19 cellular contexts compared by ENCODE assay signal in genomic region chr19:31317542-31317941, GRCh38. TPM values are rescaled to one million over a fixed set of nuclear protein-coding genes. Genes with fewer than 3 reads are reported as not detected.
A peak's percentile ranks its signal among the peaks of the same experiment; 100 is the strongest.
DNase-seq lines count a peak whose midpoint lies in the region; ATAC-seq and TF ChIP-seq lines count a peak whose summit lies in the region.
"Had no signal": no experiment of that assay in that cellular context is flagged by ENCODE, and none has a peak within 500 bp of the region (broad histone marks: within the 10 kb centered on the region; RNA-seq: fewer than 3 reads in every experiment).

No MANE protein-coding gene starts in this region.

- no peak for TF ChIP-seq POLR2A in sigmoid colon (IDR thresholded peaks at IDR 0.05)

- H3K9me3 ChIP-seq in hepatocyte (ENCODE audit: low read depth) (no peaks in the 10 kb centered on the region), sigmoid colon (no peaks in the 10 kb centered on the region)
- H3K9me3 ChIP-seq: colonic mucosa had no signal

- no peaks in the 10 kb centered on the region for H4K20me1 ChIP-seq in hepatocyte (ENCODE audit: insufficient read depth, poor library complexity, severe bottlenecking)

- H3K4me3 Mint-ChIP-seq in HFFc6 (peak overlapping the region; percentile 71; the same call in 1 of the 2 replicates), nephron progenitor cell (no peak overlapping the region)
- H3K4me3 Mint-ChIP-seq: stimulated activated naive CD8-positive, alpha-beta T cell treated with anti-CD3 and anti-CD28 coated beads, Interleukin-15, amount 100 ng/mL, for 72 hours had no signal

- H3K4me3 ChIP-seq in coronary artery (peak overlapping the region; percentile 46), hepatocyte (no peak overlapping the region), sigmoid colon (no peak overlapping the region)
- H3K4me3 ChIP-seq: colonic mucosa had no signal

- no peak for TF ChIP-seq EP300 in sigmoid colon (IDR thresholded peaks at IDR 0.05)

- WGBS in hepatocyte (ENCODE audit: low lambda C conversion rate, missing lambda C conversion rate), result 67% methylated on average over 11 of the region's 11 CpGs
- WGBS in sigmoid colon, 2 donors, result 49 to 65% methylated on average over 11 of the region's 11 CpGs

- intact Hi-C loops in sigmoid colon (cut with DNase I), result no loop called here

- peaks cover 50% of the 10 kb centered on the region for H3K79me2 ChIP-seq in hepatocyte

- H3K27me3 ChIP-seq in hepatocyte (no peaks in the 10 kb centered on the region), sigmoid colon (no peaks in the 10 kb centered on the region)
- H3K27me3 ChIP-seq: colonic mucosa had no signal

- no peaks in the 10 kb centered on the region for H3K9me2 ChIP-seq in hepatocyte (replicated peaks; ENCODE audit: insufficient read depth)

- peak overlapping the region in 1 of 2 donors; percentile 67 for H3K27ac ChIP-seq in coronary artery
- no peak overlapping the region for H3K27ac ChIP-seq in hepatocyte
- peak overlapping the region; percentile 35 to 68 (median 64) for H3K27ac ChIP-seq in sigmoid colon
- H3K27ac ChIP-seq: colonic mucosa had no signal

- H3K36me3 Mint-ChIP-seq in HFFc6 (ENCODE audit: low read depth), result peaks cover 14% of the 10 kb centered on the region; the same call in 1 of the 2 replicates
- H3K36me3 Mint-ChIP-seq in nephron progenitor cell (ENCODE audit: low read depth), result no peaks in the 10 kb centered on the region

- H3K27me3 Mint-ChIP-seq in HFFc6 (ENCODE audit: insufficient read depth) (no peaks in the 10 kb centered on the region; the same call in 1 of the 2 replicates), nephron progenitor cell (ENCODE audit: low read depth, poor library complexity) (peaks cover 10% of the 10 kb centered on the region)

- H3K36me3 ChIP-seq in hepatocyte (replicated peaks; ENCODE audit: insufficient read depth, low read depth) (no peaks in the 10 kb centered on the region), sigmoid colon (no peaks in the 10 kb centered on the region)
- H3K36me3 ChIP-seq: colonic mucosa had no signal

- DNase-seq in HFFc6, result no peak
- DNase-seq in coronary artery (ENCODE audit: low spot score), result no peak
- no peak for DNase-seq in hepatocyte (ENCODE audit: low spot score)
- peak; percentile 37 for DNase-seq in sigmoid colon
- DNase-seq in activated effector memory CD4-positive, alpha-beta T cell treated with anti-CD3 and anti-CD28 coated beads, Interleukin-2, amount 50 U/mL, for 16 hours, result no peak
- no peak for DNase-seq in nephron progenitor cell
- DNase-seq: activated naive CD4-positive, alpha-beta T cell; colonic mucosa; Karpas-422; midbrain; NCI-H1092; NCI-H2081; NCI-H510A treated with DMSO at 0.1 percent for 48 hours; nucleus accumbens; stimulated activated naive CD8-positive, alpha-beta T cell treated with anti-CD3 and anti-CD28 coated beads, Interleukin-15, amount 100 ng/mL, for 72 hours had no signal

- H2AFZ ChIP-seq in hepatocyte, result no peak overlapping the region

- TF ChIP-seq CTCF in HFFc6 (IDR thresholded peaks at IDR 0.05) (no peak), coronary artery (IDR thresholded peaks at IDR 0.05) (no peak), hepatocyte (IDR thresholded peaks at IDR 0.05; ENCODE audit: poor library complexity) (no peak), sigmoid colon (IDR thresholded peaks at IDR 0.05) (no peak), nephron progenitor cell (IDR thresholded peaks at IDR 0.05) (no peak)

- peaks cover 11% of the 10 kb centered on the region for H3K4me1 ChIP-seq in hepatocyte (ENCODE audit: insufficient read depth)
- peaks cover 0 to 69% (median 58%) of the 10 kb centered on the region in 4 donors for H3K4me1 ChIP-seq in sigmoid colon
- H3K4me1 ChIP-seq: colonic mucosa had no signal

- H3K9me3 Mint-ChIP-seq in HFFc6 (no peaks in the 10 kb centered on the region), nephron progenitor cell (no peaks in the 10 kb centered on the region)
- H3K9me3 Mint-ChIP-seq: stimulated activated naive CD8-positive, alpha-beta T cell treated with anti-CD3 and anti-CD28 coated beads, Interleukin-15, amount 100 ng/mL, for 72 hours had no signal

- H3K4me2 ChIP-seq in hepatocyte, result peak overlapping the region; percentile 49

- H3K27ac Mint-ChIP-seq in HFFc6 (peak overlapping the region; percentile 76; the same call in 1 of the 2 replicates), nephron progenitor cell (no peak overlapping the region)
- H3K27ac Mint-ChIP-seq: stimulated activated naive CD8-positive, alpha-beta T cell treated with anti-CD3 and anti-CD28 coated beads, Interleukin-15, amount 100 ng/mL, for 72 hours had no signal

- no peak for ATAC-seq in GM18867 (IDR thresholded peaks at IDR 0.05; ENCODE audit: unreplicated experiment)
- ATAC-seq in HG02798 (IDR thresholded peaks at IDR 0.05; ENCODE audit: poor library complexity, unreplicated experiment), result no peak
- ATAC-seq: HCT116; sciatic nerve; stimulated activated naive CD8-positive, alpha-beta T cell treated with anti-CD3 and anti-CD28 coated beads, Interleukin-15, amount 100 ng/mL, for 72 hours had no signal

- peaks cover 52% of the 10 kb centered on the region for H3K4me1 Mint-ChIP-seq in HFFc6 (ENCODE audit: low read depth)
- peaks cover 69% of the 10 kb centered on the region for H3K4me1 Mint-ChIP-seq in nephron progenitor cell
- H3K4me1 Mint-ChIP-seq: stimulated activated naive CD8-positive, alpha-beta T cell treated with anti-CD3 and anti-CD28 coated beads, Interleukin-15, amount 100 ng/mL, for 72 hours had no signal

RNA-seq across cellular contexts. Expression of gene TSHZ3, which starts 31.7 kb away (rescaled TPM):
- 10 to 100 TPM in 5 of 6 experiments, 1 to 10 TPM in 1; 9.1 to 14.0 (median 13.1) TPM for total RNA-seq in HFFc6 (2021; fragmentation: NEBNext Ultra II Directional; extraction: Animal tissue kit (Norgen Biotek cat#: 25700))
- total RNA-seq in hepatocyte (4.9 and 5.7 TPM in 2 replicates), sigmoid colon (10 to 100 TPM; 16.1 to 27.7 (median 21.2) TPM)
- polyA plus RNA-seq in hepatocyte (5.3 and 5.7 TPM in 2 replicates), sigmoid colon (1 to 10 TPM in 2 of 3 donors, under 1 TPM in 1; 0.46 to 2.6 (median 1.2) TPM)
